ENCODE assay signal across 16 cellular contexts in genomic region chr1:200247513-200247912, GRCh38.
"Had no signal": no experiment of that assay in that cellular context is flagged by ENCODE, and none has a peak within 500 bp of the region (broad histone marks: within the 10 kb centered on the region; RNA-seq: fewer than 3 reads in every experiment).

No MANE protein-coding gene starts in this region.

- H3K27me3 ChIP-seq: gastroesophageal sphincter, pancreas, testis had no signal

- H3K27ac Mint-ChIP-seq: activated naive CD4-positive, alpha-beta T cell treated with anti-CD3 and anti-CD28 coated beads, Interleukin-2, amount 50 U/mL, for 24 hours; brain; memory B cell; stimulated activated naive CD8-positive, alpha-beta T cell treated with anti-CD3 and anti-CD28 coated beads, Interleukin-15, amount 100 ng/mL, for 72 hours had no signal

- FAIRE-seq: keratinocyte, pancreas had no signal

- H3K4me1 Mint-ChIP-seq: activated naive CD4-positive, alpha-beta T cell treated with anti-CD3 and anti-CD28 coated beads, Interleukin-2, amount 50 U/mL, for 24 hours; central memory CD8-positive, alpha-beta T cell; memory B cell; stimulated activated naive CD8-positive, alpha-beta T cell treated with anti-CD3 and anti-CD28 coated beads, Interleukin-15, amount 100 ng/mL, for 72 hours had no signal

- ATAC-seq: gastroesophageal sphincter; pancreas; stimulated activated naive CD8-positive, alpha-beta T cell treated with anti-CD3 and anti-CD28 coated beads, Interleukin-15, amount 100 ng/mL, for 72 hours had no signal

- H3K9me3 ChIP-seq: gastroesophageal sphincter, left ventricle myocardium inferior, pancreas, testis had no signal

- H3K9me3 Mint-ChIP-seq: activated naive CD4-positive, alpha-beta T cell treated with anti-CD3 and anti-CD28 coated beads, Interleukin-2, amount 50 U/mL, for 24 hours; central memory CD8-positive, alpha-beta T cell; memory B cell; stimulated activated naive CD8-positive, alpha-beta T cell treated with anti-CD3 and anti-CD28 coated beads, Interleukin-15, amount 100 ng/mL, for 72 hours had no signal

- H3K27ac ChIP-seq: gastroesophageal sphincter, left ventricle myocardium inferior, pancreas, testis had no signal

- H3K36me3 ChIP-seq: gastroesophageal sphincter, left ventricle myocardium inferior, pancreas had no signal

- H3K4me3 ChIP-seq: gastroesophageal sphincter, left ventricle myocardium inferior, pancreas, testis had no signal

- H3K36me3 Mint-ChIP-seq: activated naive CD4-positive, alpha-beta T cell treated with anti-CD3 and anti-CD28 coated beads, Interleukin-2, amount 50 U/mL, for 24 hours; brain; memory B cell had no signal

- H3K4me1 ChIP-seq: pancreas, testis had no signal

- DNase-seq: activated CD4-positive, CD25-positive, alpha-beta regulatory T cell; activated T-cell treated with anti-CD3 and anti-CD28 coated beads, Interleukin-2, amount 50 U/mL, for 1 hour; amygdala; effector memory CD4-positive, alpha-beta T cell; left ventricle myocardium inferior; pancreas; stimulated activated CD4-positive, alpha-beta T cell treated with anti-CD3 and anti-CD28 coated beads, Interleukin-15, amount 100 ng/mL, for 24 hours; stimulated activated CD4-positive, alpha-beta T cell treated with anti-CD3 and anti-CD28 coated beads, Interleukin-4, amount 100 ng/mL, for 4 hours; stimulated activated naive CD8-positive, alpha-beta T cell treated with anti-CD3 and anti-CD28 coated beads, Interleukin-15, amount 100 ng/mL, for 72 hours; testis had no signal

- H3K4me3 Mint-ChIP-seq: activated naive CD4-positive, alpha-beta T cell treated with anti-CD3 and anti-CD28 coated beads, Interleukin-2, amount 50 U/mL, for 24 hours; brain; central memory CD8-positive, alpha-beta T cell; memory B cell; stimulated activated naive CD8-positive, alpha-beta T cell treated with anti-CD3 and anti-CD28 coated beads, Interleukin-15, amount 100 ng/mL, for 72 hours had no signal
